ENCODE assay signal across 8 cellular contexts in genomic region chr16:4327782-4328579, GRCh38. TPM values are rescaled to one million over a fixed set of nuclear protein-coding genes. Genes with fewer than 3 reads are reported as not detected.
DNase-seq lines count a peak whose midpoint lies in the region; ATAC-seq and TF ChIP-seq lines count a peak whose summit lies in the region.

No MANE protein-coding gene starts in this region.

- DNase-seq in NCI-H82 (lab: John Stamatoyannopoulos, UW) (peak; percentile 26), NCI-H82 treated with DMSO at 0.1 percent for 48 hours (lab: John Stamatoyannopoulos, UW; ENCODE audit: unreplicated experiment) (no peak), RPMI8226 (peak; percentile 37), amniotic epithelial cell (ENCODE audit: low read depth) (peak; percentile 76), cardiac muscle cell (ENCODE audit: low read depth in 1 of 2, low spot score in 1 of 2) (peak; percentile 85 to 92), occipital lobe (lab: John Stamatoyannopoulos, UW) (peak; percentile 60), uterus (peak; percentile 83)

- TF ChIP-seq POLR2A in uterus (IDR thresholded peaks at IDR 0.05), result no peak

- H3K27ac ChIP-seq in cardiac muscle cell (peak overlapping the region; percentile 89), uterus (peak overlapping the region; percentile 76 to 87)

- H3K27me3 ChIP-seq in cardiac muscle cell (no peaks in the 10 kb centered on the region), uterus (no peaks in the 10 kb centered on the region)

- no peaks in the 10 kb centered on the region for H3K36me3 ChIP-seq in cardiac muscle cell
- H3K36me3 ChIP-seq in uterus, result no peaks in the 10 kb centered on the region

- H3K9me3 ChIP-seq in cardiac muscle cell (ENCODE audit: low read depth), result no peaks in the 10 kb centered on the region
- no peaks in the 10 kb centered on the region for H3K9me3 ChIP-seq in uterus

- ATAC-seq in HG02852 (IDR thresholded peaks at IDR 0.05; ENCODE audit: unreplicated experiment), result no peak

- intact Hi-C loops in uterus (cut with DNase I; ENCODE audit: low total_unique reads), result loop anchor here (2.0 kb wide), 1 partner anchor 39 kb away; no protein-coding TSS in a partner anchor

- H3K4me1 ChIP-seq in cardiac muscle cell (ENCODE audit: low read depth) (peaks cover 37% of the 10 kb centered on the region), uterus (peaks cover 4 to 47% of the 10 kb centered on the region in 2 donors)

- H3K4me3 ChIP-seq in cardiac muscle cell (peak overlapping the region; percentile 26), uterus (peak overlapping the region; percentile 41 to 44)

- TF ChIP-seq CTCF in cardiac muscle cell (IDR thresholded peaks at IDR 0.05; ENCODE audit: low read depth, low read length) (peak; percentile 64), uterus (IDR thresholded peaks at IDR 0.05) (peak; percentile 63 to 80 (median 69))

RNA-seq across cellular contexts. Expression of gene GLIS2, which starts 12.1 kb away (rescaled TPM):
- total RNA-seq in cardiac muscle cell (10.4 and 14.5 TPM in 2 replicates), occipital lobe (5.1 TPM), uterus (10 to 100 TPM in 1 of 4 donors, 1 to 10 TPM in 3; 2.9 to 55.8 (median 5.1) TPM)
- polyA plus RNA-seq in cardiac muscle cell, result 10.3 and 15.4 TPM in 2 replicates

RNA-seq across cellular contexts. Expression of gene PAM16, which starts 23.1 kb away (rescaled TPM):
- total RNA-seq in cardiac muscle cell (65.1 and 72.5 TPM in 2 replicates), occipital lobe (21.2 TPM), uterus (100 to 1,000 TPM in 1 of 4 donors, 10 to 100 TPM in 2, 1 to 10 TPM in 1; 8.9 to 438 (median 35.3) TPM)
- polyA plus RNA-seq in cardiac muscle cell, result 71.8 and 82.8 TPM in 2 replicates

RNA-seq across cellular contexts. Expression of gene VASN, which starts 43.7 kb away (rescaled TPM):
- total RNA-seq in cardiac muscle cell, result 23.3 and 33.3 TPM in 2 replicates
- 18.9 and 30.5 TPM in 2 replicates for polyA plus RNA-seq in cardiac muscle cell
- 2.5 TPM for total RNA-seq in occipital lobe
- 10 to 100 TPM in 3 of 4 donors, 1 to 10 TPM in 1; 3.6 to 49.0 (median 19.9) TPM for total RNA-seq in uterus

RNA-seq across cellular contexts. Expression of gene TFAP4, which starts 55.2 kb away (rescaled TPM):
- total RNA-seq in cardiac muscle cell, result 11.7 and 20.5 TPM in 2 replicates
- 3.4 and 6.7 TPM in 2 replicates for polyA plus RNA-seq in cardiac muscle cell
- 13.7 TPM for total RNA-seq in occipital lobe
- 10 to 100 TPM in 2 of 4 donors, 1 to 10 TPM in 2; 2.1 to 18.7 (median 8.2) TPM for total RNA-seq in uterus
